1 cellular context compared by ENCODE assay signal in the genomic region with DNA sequence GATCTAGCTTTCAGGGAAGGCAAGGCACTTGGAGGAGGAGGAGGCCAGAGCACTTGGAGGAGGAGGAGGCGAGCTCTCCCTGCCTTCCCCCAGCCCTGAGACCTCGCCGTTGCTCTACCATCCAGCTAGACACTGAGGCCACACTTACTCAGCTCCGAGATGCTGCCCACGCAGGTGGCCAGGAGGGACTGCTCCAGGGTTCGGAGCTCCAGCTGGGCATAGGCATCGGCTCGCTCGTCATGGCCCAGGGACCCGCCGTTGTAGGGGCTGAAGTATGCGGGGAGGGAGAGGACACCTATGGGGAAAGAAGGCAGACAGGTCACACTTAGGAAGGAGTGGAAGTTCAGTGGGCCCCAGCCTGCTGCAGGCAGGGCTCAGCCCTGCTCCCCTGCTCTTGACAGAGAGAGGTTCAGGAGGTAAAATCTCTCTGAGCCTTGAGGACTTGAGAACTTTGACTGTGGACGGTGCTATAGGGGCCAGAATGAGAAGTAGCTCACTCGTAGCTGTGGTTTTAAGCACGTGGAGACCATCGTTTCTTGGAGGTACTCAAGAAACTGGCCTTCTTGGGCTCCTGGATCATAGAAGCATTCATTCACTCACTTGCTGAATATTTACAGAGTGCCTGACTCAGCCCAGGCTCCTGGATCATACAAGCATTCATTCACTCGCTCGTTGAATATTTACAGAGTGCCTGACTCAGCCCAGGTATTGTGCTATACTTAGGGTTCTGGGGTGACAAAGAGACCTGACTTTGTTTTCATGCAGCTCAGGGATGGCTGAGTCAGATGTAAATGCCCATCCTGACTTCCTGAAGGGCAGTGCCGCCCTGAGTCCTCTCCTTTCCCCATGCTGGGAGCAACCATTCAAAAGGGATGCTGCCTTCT.
TF ChIP-seq lines count a peak whose summit lies in the region.

No MANE protein-coding gene starts in this region.

TF ChIP-seq in HepG2, 621 proteins besides CTCF, POLR2A, EP300 and RAD21 (continued from another document and continues in another):
- TF ChIP-seq PAXIP1 (CRISPR knock-in tag; conservative IDR thresholded peaks at IDR 0.05) (peak; percentile 58), FIP1L1 (IDR thresholded peaks at IDR 0.05; ENCODE audit: borderline replicate concordance, insufficient read depth, low read depth, low read length) (no peak), TGIF2 (CRISPR knock-in tag; IDR thresholded peaks at IDR 0.05) (no peak), GATAD2A (CRISPR knock-in tag; IDR thresholded peaks at IDR 0.05) (peak; percentile 84), NCOR1 (IDR thresholded peaks at IDR 0.05; ENCODE audit: borderline replicate concordance, low read length) (no peak), ZMYM3 (CRISPR knock-in tag; IDR thresholded peaks at IDR 0.05) (0 out of 2 replicates have a peak, but pooled peaks have one; percentile 50), ZNF350 (CRISPR knock-in tag; IDR thresholded peaks at IDR 0.05; ENCODE audit: borderline replicate concordance, low read depth) (0 out of 2 replicates have a peak, but pooled peaks have one; percentile 24), ZNF225 (CRISPR knock-in tag; IDR thresholded peaks at IDR 0.05) (no peak), SMARCE1 (IDR thresholded peaks at IDR 0.05; ENCODE audit: borderline replicate concordance) (no peak), RFX1 (IDR thresholded peaks at IDR 0.05) (no peak), ZNF446 (CRISPR knock-in tag; IDR thresholded peaks at IDR 0.05) (no peak), ETS1 (CRISPR knock-in tag; IDR thresholded peaks at IDR 0.05) (no peak), TAF1 (CRISPR knock-in tag; IDR thresholded peaks at IDR 0.05) (no peak), FOXA3 (CRISPR knock-in tag; IDR thresholded peaks at IDR 0.05) (peak; percentile 58), ZNF546 (CRISPR knock-in tag; conservative IDR thresholded peaks at IDR 0.05) (no peak), ZNF580 (CRISPR knock-in tag; IDR thresholded peaks at IDR 0.05; ENCODE audit: borderline replicate concordance, low read depth) (no peak), SPEN (CRISPR knock-in tag; IDR thresholded peaks at IDR 0.05; ENCODE audit: low read depth) (no peak), CREB1 (IDR thresholded peaks at IDR 0.05) (no peak), CREB1 (CRISPR knock-in tag; IDR thresholded peaks at IDR 0.05) (peak; percentile 22; the same call in 1 of the 2 replicates), ZNF784 (CRISPR knock-in tag; IDR thresholded peaks at IDR 0.05; ENCODE audit: borderline replicate concordance) (no peak), TBX3 (IDR thresholded peaks at IDR 0.05; ENCODE audit: borderline replicate concordance) (no peak), TERF1 (CRISPR knock-in tag; IDR thresholded peaks at IDR 0.05) (no peak), KAT8 (CRISPR knock-in tag; IDR thresholded peaks at IDR 0.05) (peak; percentile 64), TBP (CRISPR knock-in tag; IDR thresholded peaks at IDR 0.05) (no peak), AHR (CRISPR knock-in tag; IDR thresholded peaks at IDR 0.05) (no peak), JUN (CRISPR knock-in tag; IDR thresholded peaks at IDR 0.05) (no peak), SMAD3 (CRISPR knock-in tag; IDR thresholded peaks at IDR 0.05) (no peak), YY1 (IDR thresholded peaks at IDR 0.05; ENCODE audit: insufficient read depth, insufficient replicate concordance, low read depth, low read length) (no peak), RCOR2 (CRISPR knock-in tag; IDR thresholded peaks at IDR 0.05) (no peak; the same call in 1 of the 2 replicates), ZNF660 (CRISPR knock-in tag; IDR thresholded peaks at IDR 0.05; ENCODE audit: borderline replicate concordance, low read depth) (no peak), BRCA1 (CRISPR knock-in tag; IDR thresholded peaks at IDR 0.05) (no peak), JUND (CRISPR knock-in tag; IDR thresholded peaks at IDR 0.05) (no peak; the same call in 1 of the 2 replicates), ZNF468 (CRISPR knock-in tag; IDR thresholded peaks at IDR 0.05) (no peak), ZNF326 (CRISPR knock-in tag; IDR thresholded peaks at IDR 0.05; ENCODE audit: borderline replicate concordance) (no peak), ZNF276 (CRISPR knock-in tag; IDR thresholded peaks at IDR 0.05; ENCODE audit: low read depth) (no peak), ZNF652 (CRISPR knock-in tag; IDR thresholded peaks at IDR 0.05; ENCODE audit: borderline replicate concordance, low read depth) (no peak), ZNF577 (CRISPR knock-in tag; IDR thresholded peaks at IDR 0.05; ENCODE audit: borderline replicate concordance, low read depth) (no peak), IRF2 (CRISPR knock-in tag; IDR thresholded peaks at IDR 0.05) (peak; percentile 52), SIX4 (CRISPR knock-in tag; IDR thresholded peaks at IDR 0.05) (no peak), NR0B2 (CRISPR knock-in tag; IDR thresholded peaks at IDR 0.05) (no peak), ZNF761 (CRISPR knock-in tag; conservative IDR thresholded peaks at IDR 0.05) (no peak), CREM (IDR thresholded peaks at IDR 0.05) (no peak), CREM (CRISPR knock-in tag; IDR thresholded peaks at IDR 0.05) (no peak)
- TF ChIP-seq, protein P1, sequence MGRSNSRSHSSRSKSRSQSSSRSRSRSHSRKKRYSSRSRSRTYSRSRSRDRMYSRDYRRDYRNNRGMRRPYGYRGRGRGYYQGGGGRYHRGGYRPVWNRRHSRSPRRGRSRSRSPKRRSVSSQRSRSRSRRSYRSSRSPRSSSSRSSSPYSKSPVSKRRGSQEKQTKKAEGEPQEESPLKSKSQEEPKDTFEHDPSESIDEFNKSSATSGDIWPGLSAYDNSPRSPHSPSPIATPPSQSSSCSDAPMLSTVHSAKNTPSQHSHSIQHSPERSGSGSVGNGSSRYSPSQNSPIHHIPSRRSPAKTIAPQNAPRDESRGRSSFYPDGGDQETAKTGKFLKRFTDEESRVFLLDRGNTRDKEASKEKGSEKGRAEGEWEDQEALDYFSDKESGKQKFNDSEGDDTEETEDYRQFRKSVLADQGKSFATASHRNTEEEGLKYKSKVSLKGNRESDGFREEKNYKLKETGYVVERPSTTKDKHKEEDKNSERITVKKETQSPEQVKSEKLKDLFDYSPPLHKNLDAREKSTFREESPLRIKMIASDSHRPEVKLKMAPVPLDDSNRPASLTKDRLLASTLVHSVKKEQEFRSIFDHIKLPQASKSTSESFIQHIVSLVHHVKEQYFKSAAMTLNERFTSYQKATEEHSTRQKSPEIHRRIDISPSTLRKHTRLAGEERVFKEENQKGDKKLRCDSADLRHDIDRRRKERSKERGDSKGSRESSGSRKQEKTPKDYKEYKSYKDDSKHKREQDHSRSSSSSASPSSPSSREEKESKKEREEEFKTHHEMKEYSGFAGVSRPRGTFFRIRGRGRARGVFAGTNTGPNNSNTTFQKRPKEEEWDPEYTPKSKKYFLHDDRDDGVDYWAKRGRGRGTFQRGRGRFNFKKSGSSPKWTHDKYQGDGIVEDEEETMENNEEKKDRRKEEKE (IDR thresholded peaks at IDR 0.05), result no peak
- TF ChIP-seq, protein P2, sequence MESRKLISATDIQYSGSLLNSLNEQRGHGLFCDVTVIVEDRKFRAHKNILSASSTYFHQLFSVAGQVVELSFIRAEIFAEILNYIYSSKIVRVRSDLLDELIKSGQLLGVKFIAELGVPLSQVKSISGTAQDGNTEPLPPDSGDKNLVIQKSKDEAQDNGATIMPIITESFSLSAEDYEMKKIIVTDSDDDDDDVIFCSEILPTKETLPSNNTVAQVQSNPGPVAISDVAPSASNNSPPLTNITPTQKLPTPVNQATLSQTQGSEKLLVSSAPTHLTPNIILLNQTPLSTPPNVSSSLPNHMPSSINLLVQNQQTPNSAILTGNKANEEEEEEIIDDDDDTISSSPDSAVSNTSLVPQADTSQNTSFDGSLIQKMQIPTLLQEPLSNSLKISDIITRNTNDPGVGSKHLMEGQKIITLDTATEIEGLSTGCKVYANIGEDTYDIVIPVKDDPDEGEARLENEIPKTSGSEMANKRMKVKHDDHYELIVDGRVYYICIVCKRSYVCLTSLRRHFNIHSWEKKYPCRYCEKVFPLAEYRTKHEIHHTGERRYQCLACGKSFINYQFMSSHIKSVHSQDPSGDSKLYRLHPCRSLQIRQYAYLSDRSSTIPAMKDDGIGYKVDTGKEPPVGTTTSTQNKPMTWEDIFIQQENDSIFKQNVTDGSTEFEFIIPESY (CRISPR knock-in tag; IDR thresholded peaks at IDR 0.05), result no peak
- TF ChIP-seq, protein P3, sequence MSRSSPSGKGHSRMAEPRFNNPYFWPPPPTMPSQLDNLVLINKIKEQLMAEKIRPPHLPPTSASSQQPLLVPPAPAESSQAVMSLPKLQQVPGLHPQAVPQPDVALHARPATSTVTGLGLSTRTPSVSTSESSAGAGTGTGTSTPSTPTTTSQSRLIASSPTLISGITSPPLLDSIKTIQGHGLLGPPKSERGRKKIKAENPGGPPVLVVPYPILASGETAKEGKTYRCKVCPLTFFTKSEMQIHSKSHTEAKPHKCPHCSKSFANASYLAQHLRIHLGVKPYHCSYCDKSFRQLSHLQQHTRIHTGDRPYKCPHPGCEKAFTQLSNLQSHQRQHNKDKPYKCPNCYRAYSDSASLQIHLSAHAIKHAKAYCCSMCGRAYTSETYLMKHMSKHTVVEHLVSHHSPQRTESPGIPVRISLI (CRISPR knock-in tag; IDR thresholded peaks at IDR 0.05; ENCODE audit: borderline replicate concordance), result no peak
